ENCODE assay signal across 1 cellular context in genomic region chr4:3689576-3690551, GRCh38.
TF ChIP-seq lines count a peak whose summit lies in the region.

No MANE protein-coding gene starts in this region.

TF ChIP-seq in GM23338, 12 proteins besides CTCF, POLR2A, EP300 and RAD21 (continued from another document):
- no peak for TF ChIP-seq ZNF114 (CRISPR knock-in tag; IDR thresholded peaks at IDR 0.05)
- TF ChIP-seq REST (IDR thresholded peaks at IDR 0.05; ENCODE audit: unreplicated experiment) = no peak
- no peak for TF ChIP-seq CREB1 (CRISPR knock-in tag; IDR thresholded peaks at IDR 0.05; ENCODE audit: low read depth)
- TF ChIP-seq POLR2AphosphoS5 (IDR thresholded peaks at IDR 0.05; ENCODE audit: low read depth) = no peak
